ENCODE assay signal across 17 cellular contexts in the genomic region with DNA sequence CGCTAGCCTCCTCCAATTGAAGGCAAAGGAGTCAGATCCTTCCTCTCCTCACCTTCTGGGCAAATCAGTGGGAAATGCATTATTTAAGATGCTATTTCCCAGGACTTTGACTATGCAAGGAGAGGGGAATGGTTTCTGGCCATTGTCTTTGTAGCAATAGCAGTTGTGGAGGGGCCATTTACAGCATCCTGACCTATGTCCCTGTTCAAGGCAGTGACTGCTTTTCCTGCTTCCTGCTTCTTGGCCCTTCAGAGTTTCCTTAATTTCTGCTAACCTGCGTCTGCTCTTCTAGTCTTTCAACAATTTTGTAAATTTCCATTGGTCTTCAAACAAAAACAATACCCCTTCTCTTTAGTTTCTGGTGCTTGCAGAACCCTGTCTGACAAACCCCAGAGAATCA.
"Had no signal": no experiment of that assay in that cellular context is flagged by ENCODE, and none has a peak within 500 bp of the region (broad histone marks: within the 10 kb centered on the region; RNA-seq: fewer than 3 reads in every experiment).

No MANE protein-coding gene starts in this region.

- H3K4me3 ChIP-seq: lower lobe of right lung, neural progenitor cell, psoas muscle, right lobe of liver, suprapubic skin, thoracic aorta, tibial artery, vagina had no signal

- H3K27me3 ChIP-seq: neural progenitor cell, neutrophil, right lobe of liver, suprapubic skin, vagina had no signal

- ATAC-seq: natural killer cell; stimulated activated naive B cell treated with anti-CD40 and anti-IgM and Interleukin-4, amounts not matched to agents 10 μg/mL and 1 μg/mL and 100 μg/mL, for 72 hours; stimulated activated naive CD8-positive, alpha-beta T cell treated with anti-CD3 and anti-CD28 coated beads, Interleukin-15, Interleukin-2, amounts not matched to agents 100 U/mL and 50 U/mL, for 24 hours had no signal

- H3K36me3 ChIP-seq: lower lobe of right lung, neural progenitor cell, neutrophil, right lobe of liver, suprapubic skin, thoracic aorta, tibial artery, vagina had no signal

- DNase-seq: lower lobe of right lung; mesenchymal stem cell; naive B cell; natural killer cell; occipital lobe; stimulated activated CD4-positive, alpha-beta T cell treated with anti-CD3 and anti-CD28 coated beads, Interleukin-12 subunit alpha, Interleukin-12 subunit beta, amount 100 ng/mL, for 4 hours; stimulated activated naive B cell treated with anti-CD40 and anti-IgM and Interleukin-4, amounts not matched to agents 10 μg/mL and 1 μg/mL and 100 μg/mL, for 72 hours had no signal

- H3K4me1 ChIP-seq: lower lobe of right lung, neural progenitor cell, parathyroid adenoma, right lobe of liver, suprapubic skin, tibial artery, vagina had no signal

- H3K4me2 ChIP-seq: neural progenitor cell had no signal

- H3K27ac ChIP-seq: lower lobe of right lung, neural progenitor cell, neutrophil, parathyroid adenoma, psoas muscle, right lobe of liver, suprapubic skin, thoracic aorta, tibial artery, vagina had no signal

- H3K9ac ChIP-seq: neural progenitor cell, parathyroid adenoma had no signal

- H3K79me2 ChIP-seq: parathyroid adenoma had no signal

- H2AFZ ChIP-seq: neural progenitor cell, parathyroid adenoma had no signal

- H3K9me3 ChIP-seq: lower lobe of right lung, neutrophil, psoas muscle, right lobe of liver, suprapubic skin, thoracic aorta, tibial artery, vagina had no signal
